8 cellular contexts compared by ENCODE assay signal in genomic region chr17:48542114-48542955, GRCh38. TPM values are rescaled to one million over a fixed set of nuclear protein-coding genes. Genes with fewer than 3 reads are reported as not detected.
A peak's percentile ranks its signal among the peaks of the same experiment; 100 is the strongest.
DNase-seq lines count a peak whose midpoint lies in the region; ATAC-seq, FAIRE-seq and TF ChIP-seq lines count a peak whose summit lies in the region.

No MANE protein-coding gene starts in this region.

- DNase-seq in LHCN-M2 (ENCODE audit: low read depth) = peak; percentile 53
- DNase-seq in astrocyte of the cerebellum (ENCODE audit: low read depth) = no peak
- peak; percentile 63 for DNase-seq in left kidney (ENCODE audit: low read depth, low spot score)
- DNase-seq in suprapubic skin (ENCODE audit: low spot score in 2 of 2) = no peak
- no peak for DNase-seq in NCI-H345 (lab: John Stamatoyannopoulos, UW)
- DNase-seq in GM19238 (ENCODE audit: insufficient read length, low spot score) = no peak

- H3K9me3 ChIP-seq in suprapubic skin = no peaks in the 10 kb centered on the region

- in situ Hi-C loops in astrocyte of the cerebellum (cut with HindIII; ENCODE audit: low sequenced_read_pairs) = no loop called here

- TF ChIP-seq CTCF in astrocyte of the cerebellum (IDR thresholded peaks at IDR 0.05; ENCODE audit: low read depth, low read length, missing control alignments) = no peak
- no peak for TF ChIP-seq CTCF in suprapubic skin (IDR thresholded peaks at IDR 0.05)

- ATAC-seq in GM18511 (IDR thresholded peaks at IDR 0.05; ENCODE audit: unreplicated experiment) = no peak

- H3K4me3 ChIP-seq in astrocyte of the cerebellum (ENCODE audit: low read depth, low read length) = peak overlapping the region; percentile 80
- H3K4me3 ChIP-seq in suprapubic skin = peak overlapping the region; percentile 79

- peaks cover 57% of the 10 kb centered on the region for H3K4me1 ChIP-seq in suprapubic skin

- TF ChIP-seq EP300 in suprapubic skin (IDR thresholded peaks at IDR 0.05) = no peak

- no peak for TF ChIP-seq POLR2A in suprapubic skin (IDR thresholded peaks at IDR 0.05)

- peak; percentile 34 for FAIRE-seq in A204.1 (lab: Jason Lieb, UNC)

- no peaks in the 10 kb centered on the region for H3K36me3 ChIP-seq in suprapubic skin

- peak overlapping the region; percentile 93 for H3K27ac ChIP-seq in suprapubic skin

- peaks cover 4% of the 10 kb centered on the region for H3K27me3 ChIP-seq in suprapubic skin

- 31% methylated on average over 30 of the region's 30 CpGs for WGBS in suprapubic skin

RNA-seq across cellular contexts. Expression of gene HOXB2, which starts 2.6 kb away (rescaled TPM):
- total RNA-seq in LHCN-M2 (2014; rRNA removed) = 59.3 and 65.3 TPM in 2 replicates
- polyA plus RNA-seq in LHCN-M2 (2012) = 30.4 TPM
- total RNA-seq in suprapubic skin = 10 to 100 TPM in 2 of 4 donors, 1 to 10 TPM in 2; 8.4 to 13.6 (median 9.9) TPM

RNA-seq across cellular contexts. Expression of gene HOXB1, which starts 11.5 kb away (rescaled TPM):
- total RNA-seq in LHCN-M2 (2014; rRNA removed) (not detected in 2 replicates), suprapubic skin (not detected)
- not detected for polyA plus RNA-seq in LHCN-M2 (2012)

RNA-seq across cellular contexts. Expression of gene HOXB4, which starts 35.8 kb away (rescaled TPM):
- total RNA-seq in LHCN-M2 (2014; rRNA removed) (5.2 and 5.5 TPM in 2 replicates), suprapubic skin (1 to 10 TPM in 3 of 4 donors, under 1 TPM in 1; 0.42 to 3.5 (median 1.0) TPM)
- 4.3 TPM for polyA plus RNA-seq in LHCN-M2 (2012)

RNA-seq across cellular contexts. Expression of gene HOXB3, which starts 47.7 kb away (rescaled TPM):
- total RNA-seq in LHCN-M2 (2014; rRNA removed) = 9.0 and 12.1 TPM in 2 replicates
- polyA plus RNA-seq in LHCN-M2 (2012) = 6.4 TPM
- 10 to 100 TPM in 1 of 4 donors, 1 to 10 TPM in 3; 2.3 to 20.8 (median 3.9) TPM for total RNA-seq in suprapubic skin

RNA-seq across cellular contexts. Expression of gene HOXB5, which starts 51.2 kb away (rescaled TPM):
- total RNA-seq in LHCN-M2 (2014; rRNA removed) (0.90 and 1.8 TPM in 2 replicates), suprapubic skin (under 1 TPM in 2 of 4 donors, not detected in 2; 0.72 to 0.80 TPM)
- polyA plus RNA-seq in LHCN-M2 (2012) = 3.5 TPM

Comparison
In these comparisons a context has a peak if more than half of its experiments do, and no peak if none do; other contexts are left out.
1. DNase-seq: peak in LHCN-M2 (single experiment) and left kidney (single experiment); none in astrocyte of the cerebellum (single experiment), suprapubic skin (0 of 2), NCI-H345 (single experiment) and GM19238 (single experiment).